In genomic region chr17:81644496-81644895, GRCh38 we compare ENCODE assay signal across 25 cellular contexts. TPM values are rescaled to one million over a fixed set of nuclear protein-coding genes. Genes with fewer than 3 reads are reported as not detected.
DNase-seq lines count a peak whose midpoint lies in the region; ATAC-seq, FAIRE-seq and TF ChIP-seq lines count a peak whose summit lies in the region.
"Had no signal": no experiment of that assay in that cellular context is flagged by ENCODE, and none has a peak within 500 bp of the region (broad histone marks: within the 10 kb centered on the region; RNA-seq: fewer than 3 reads in every experiment).

No MANE protein-coding gene starts in this region.

- H3K27ac ChIP-seq in BLaER1 (peak overlapping the region; percentile 57), HEK293 (ENCODE audit: extremely low read depth, low read depth, low read length) (no peak overlapping the region), HepG2 (ENCODE audit: extremely low read length, insufficient read depth, low read length) (no peak overlapping the region), uterus (no peak overlapping the region)
- H3K27ac ChIP-seq: SJSA1 had no signal

- no peak overlapping the region for H2AFZ ChIP-seq in HepG2 (ENCODE audit: low read length)
- H2AFZ ChIP-seq: GM23338 had no signal

- no peaks in the 10 kb centered on the region for H3K79me2 ChIP-seq in HepG2 (ENCODE audit: insufficient read depth, low read length)

- FAIRE-seq in HepG2 (lab: Jason Lieb, UNC) = no peak
- FAIRE-seq: D721Med, GM18507 had no signal

- no peak overlapping the region for H3K4me3 ChIP-seq in BLaER1
- H3K4me3 ChIP-seq in HEK293 (ENCODE audit: low read depth, low read length) = no peak overlapping the region
- H3K4me3 ChIP-seq in HepG2 (replicated peaks in 1 of 3; ENCODE audit: insufficient read depth in 1 of 3, low read depth in 2 of 3, low read length in 3 of 3) = no peak overlapping the region
- H3K4me3 ChIP-seq in uterus = no peak overlapping the region
- H3K4me3 ChIP-seq: GM23338, SJSA1 had no signal

- intact Hi-C loops in HepG2 (cut with micrococcal nuclease; ENCODE audit: unreplicated experiment) = no loop called here
- intact Hi-C loops in uterus (cut with DNase I; ENCODE audit: low total_unique reads) = no loop called here

- BruUV-seq in HepG2 (replicated peaks; lab: Mats Ljungman, UMichigan) = no TSS peak

- 68% methylated on average over 9 of the region's 15 CpGs for WGBS in HepG2 (ENCODE audit: low lambda C conversion rate)

- H3K4me1 ChIP-seq in BLaER1 (peaks cover 17% of the 10 kb centered on the region), HEK293 (ENCODE audit: control insufficient read depth, insufficient read depth, low read length) (no peaks in the 10 kb centered on the region), HepG2 (ENCODE audit: insufficient read depth, low read length) (no peaks in the 10 kb centered on the region), uterus (no peaks in the 10 kb centered on the region)
- H3K4me1 ChIP-seq: BE2C had no signal

- no peaks in the 10 kb centered on the region for H3K36me3 ChIP-seq in BLaER1
- peaks cover 0 to 6% of the 10 kb centered on the region in 2 experiments; a peak in 1 of 3 replicates for H3K36me3 ChIP-seq in HEK293 (ENCODE audit: control insufficient read depth in 2 of 2, insufficient read depth in 1 of 2, low read length in 2 of 2)
- no peaks in the 10 kb centered on the region for H3K36me3 ChIP-seq in HepG2 (replicated peaks in 1 of 2; ENCODE audit: control insufficient read depth in 1 of 2, insufficient read depth in 2 of 2, low read length in 2 of 2)
- H3K36me3 ChIP-seq in uterus = no peaks in the 10 kb centered on the region
- H3K36me3 ChIP-seq: BE2C, SJSA1 had no signal

- H3K27me3 ChIP-seq in BLaER1 (no peaks in the 10 kb centered on the region), HepG2 (ENCODE audit: control insufficient read depth in 1 of 2, insufficient read depth in 2 of 2, low read length in 2 of 2) (0 out of 5 replicates have a peak, but pooled peaks cover 0 to 13% of the 10 kb centered on the region in 2 experiments), uterus (peaks cover 0 to 10% of the 10 kb centered on the region in 2 donors)

- ATAC-seq in HepG2 = peak; percentile 40
- ATAC-seq in HG02970 (IDR thresholded peaks at IDR 0.05; ENCODE audit: low FRiP score, unreplicated experiment) = no peak
- ATAC-seq: GM23338, HCT116 had no signal

- no peak for DNase-seq in HepG2 (ENCODE audit: low spot score)
- DNase-seq in uterus = no peak
- DNase-seq in NCI-H446 (lab: John Stamatoyannopoulos, UW) = no peak
- DNase-seq: 8988T; ACHN; CD4-positive, CD25-positive, alpha-beta regulatory T cell; KBM-7; NCI-H1105; NCI-H1436 treated with DMSO at 0.1 percent for 48 hours; NCI-H2029; NCI-H526 treated with DMSO at 0.1 percent for 48 hours; Right ventricle myocardium superior; RPMI8226 had no signal

- POLR2A ChIA-PET in HEK293 (lab: Yijun Ruan, JAX) (interaction anchor here (0.5 kb wide), 1 partner anchor 212 kb away, joined by 3 read pairs; no protein-coding TSS in a partner anchor), HepG2 (lab: Yijun Ruan, JAX) (no interaction called here)

- no peak for TF ChIP-seq POLR2A in HepG2 (IDR thresholded peaks at IDR 0.05; ENCODE audit: insufficient read depth in 1 of 2, low read depth in 2 of 2, low read length in 2 of 2)
- TF ChIP-seq POLR2A in uterus (IDR thresholded peaks at IDR 0.05) = no peak

- peak overlapping the region; percentile 75 for H3K4me2 ChIP-seq in BLaER1
- H3K4me2 ChIP-seq in HepG2 (ENCODE audit: low read depth, low read length) = no peak overlapping the region
- H3K4me2 ChIP-seq: GM23338 had no signal

- CTCF ChIA-PET in HEK293 (lab: Yijun Ruan, JAX) (interaction anchor here (0.5 kb wide), 1 partner anchor 19 kb away, joined by 3 read pairs; no protein-coding TSS in a partner anchor), HepG2 (lab: Yijun Ruan, JAX; ENCODE audit: low intra/inter-chr PET ratio, low total read pairs) (no interaction called here)

- TF ChIP-seq CTCF in HEK293 (tag by site-specific recombination; IDR thresholded peaks at IDR 0.05) (no peak), HepG2 (CRISPR knock-in tag; IDR thresholded peaks at IDR 0.05) (no peak), uterus (IDR thresholded peaks at IDR 0.05) (no peak)

- in situ Hi-C loops in HepG2 (cut with HindIII; ENCODE audit: extremely low pct_ligation_motif_present, low pct_unique_long_range_greater_than_20kb) = no loop called here

- H3K9me3 ChIP-seq in BLaER1 (peaks cover 18% of the 10 kb centered on the region), HEK293 (ENCODE audit: control insufficient read depth, insufficient read depth, low read depth, low read length) (no peaks in the 10 kb centered on the region), HepG2 (ENCODE audit: low read length) (peaks cover 6% of the 10 kb centered on the region; the same call in 1 of the 2 replicates), uterus (peaks cover 0 to 8% of the 10 kb centered on the region in 2 donors)
- H3K9me3 ChIP-seq: BE2C had no signal

- H3K9ac ChIP-seq in BLaER1 (peak overlapping the region; percentile 16), HepG2 (ENCODE audit: insufficient read depth, low read depth, low read length) (no peak overlapping the region)

- H4K20me1 ChIP-seq in BLaER1 (no peaks in the 10 kb centered on the region), HepG2 (ENCODE audit: insufficient read depth, low read length) (no peaks in the 10 kb centered on the region)

- TF ChIP-seq RAD21 in HepG2 (CRISPR knock-in tag; IDR thresholded peaks at IDR 0.05) = no peak

- TF ChIP-seq EP300 in HepG2 (IDR thresholded peaks at IDR 0.05; ENCODE audit: low read depth in 2 of 2, low read length in 2 of 2) (no peak), HepG2 (CRISPR knock-in tag; IDR thresholded peaks at IDR 0.05; ENCODE audit: borderline replicate concordance) (no peak)

RNA-seq across cellular contexts. Expression of gene TSPAN10, which starts 7.5 kb away (rescaled TPM):
- total RNA-seq in HepG2 (2016; rRNA removed; fragmentation: Illumina TruSeq; extraction: Trizol) = 0.27 and 0.75 TPM in 2 replicates
- total RNA-seq in HepG2 (2016; cell fraction: cytosol; rRNA removed; fragmentation: Illumina TruSeq; extraction: Trizol; ENCODE audit: low read depth) = not detected in 2 replicates
- 0.22 and 0.71 TPM in 2 replicates for total RNA-seq in HepG2 (2016; cell fraction: insoluble cytoplasmic fraction; rRNA removed; fragmentation: Illumina TruSeq; extraction: Trizol)
- total RNA-seq in HepG2 (2016; cell fraction: membrane; rRNA removed; fragmentation: Illumina TruSeq; extraction: Trizol) = 0.21 and 0.25 TPM in 2 replicates
- 0.53 and 0.78 TPM in 2 replicates for total RNA-seq in HepG2 (2016; cell fraction: nucleus; rRNA removed; fragmentation: Illumina TruSeq; extraction: Trizol)
- polyA plus RNA-seq in HepG2 (2011; rRNA removed) = 0.54 and 0.67 TPM in 2 replicates
- 0.23 and 0.59 TPM in 2 replicates for polyA plus RNA-seq in HepG2 (2011; cell fraction: cytosol; rRNA removed)
- polyA plus RNA-seq in HepG2 (2011; cell fraction: nucleus; rRNA removed) = 1.3 and 1.4 TPM in 2 replicates
- polyA plus RNA-seq in HepG2 (2012) = 0.69 and 0.90 TPM in 2 replicates
- polyA plus RNA-seq in HepG2 (2016; cell fraction: cytosol; fragmentation: Illumina TruSeq; extraction: Trizol; ENCODE audit: low read depth) = 0.12 and 0.31 TPM in 2 replicates
- polyA plus RNA-seq in HepG2 (2016; cell fraction: insoluble cytoplasmic fraction; fragmentation: Illumina TruSeq; extraction: Trizol; ENCODE audit: low read depth) = 0.32 and 0.46 TPM in 2 replicates
- polyA plus RNA-seq in HepG2 (2016; cell fraction: membrane; fragmentation: Illumina TruSeq; extraction: Trizol; ENCODE audit: low read depth) = 0.22 and 0.23 TPM in 2 replicates
- polyA plus RNA-seq in HepG2 (2016; cell fraction: nucleus; fragmentation: Illumina TruSeq; extraction: Trizol; ENCODE audit: insufficient read depth, low read depth) = 0.91 and 1.2 TPM in 2 replicates
- 2.7 and 2.8 TPM in 2 replicates for polyA minus RNA-seq in HepG2 (2011; rRNA and poly(A)+ RNA removed; ENCODE audit: low replicate concordance)
- polyA minus RNA-seq in HepG2 (2011; cell fraction: cytosol; rRNA and poly(A)+ RNA removed) = 0.49 and 0.62 TPM in 2 replicates
- polyA minus RNA-seq in HepG2 (2011; cell fraction: nucleus; rRNA and poly(A)+ RNA removed) = 0.87 and 1.5 TPM in 2 replicates
- total RNA-seq in uterus = 1 to 10 TPM in 1 of 4 donors, under 1 TPM in 1, not detected in 2; 0.21 to 3.0 TPM
- total RNA-seq: CD4-positive, CD25-positive, alpha-beta regulatory T cell had no signal

RNA-seq across cellular contexts. Expression of gene NPLOC4, which starts 7.6 kb away (rescaled TPM):
- total RNA-seq in HepG2 (2016; rRNA removed; fragmentation: Illumina TruSeq; extraction: Trizol) (57.0 and 64.7 TPM in 2 replicates), uterus (10 to 100 TPM; 14.6 to 86.3 (median 30.9) TPM)
- total RNA-seq in HepG2 (2016; cell fraction: cytosol; rRNA removed; fragmentation: Illumina TruSeq; extraction: Trizol; ENCODE audit: low read depth) = 21.7 and 30.6 TPM in 2 replicates
- total RNA-seq in HepG2 (2016; cell fraction: insoluble cytoplasmic fraction; rRNA removed; fragmentation: Illumina TruSeq; extraction: Trizol) = 49.8 and 63.0 TPM in 2 replicates
- 66.9 and 73.6 TPM in 2 replicates for total RNA-seq in HepG2 (2016; cell fraction: membrane; rRNA removed; fragmentation: Illumina TruSeq; extraction: Trizol)
- 43.4 and 46.0 TPM in 2 replicates for total RNA-seq in HepG2 (2016; cell fraction: nucleus; rRNA removed; fragmentation: Illumina TruSeq; extraction: Trizol)
- polyA plus RNA-seq in HepG2 (2011; rRNA removed) = 95.3 and 97.0 TPM in 2 replicates
- 69.9 and 79.4 TPM in 2 replicates for polyA plus RNA-seq in HepG2 (2011; cell fraction: cytosol; rRNA removed)
- 144 and 145 TPM in 2 replicates for polyA plus RNA-seq in HepG2 (2011; cell fraction: nucleus; rRNA removed)
- 35.2 and 49.4 TPM in 2 replicates for polyA plus RNA-seq in HepG2 (2012)
- 14.0 and 18.8 TPM in 2 replicates for polyA plus RNA-seq in HepG2 (2016; cell fraction: cytosol; fragmentation: Illumina TruSeq; extraction: Trizol; ENCODE audit: low read depth)
- polyA plus RNA-seq in HepG2 (2016; cell fraction: insoluble cytoplasmic fraction; fragmentation: Illumina TruSeq; extraction: Trizol; ENCODE audit: low read depth) = 48.3 and 63.0 TPM in 2 replicates
- polyA plus RNA-seq in HepG2 (2016; cell fraction: membrane; fragmentation: Illumina TruSeq; extraction: Trizol; ENCODE audit: low read depth) = 38.6 and 39.0 TPM in 2 replicates
- polyA plus RNA-seq in HepG2 (2016; cell fraction: nucleus; fragmentation: Illumina TruSeq; extraction: Trizol; ENCODE audit: insufficient read depth, low read depth) = 78.2 and 87.8 TPM in 2 replicates
- polyA minus RNA-seq in HepG2 (2011; rRNA and poly(A)+ RNA removed; ENCODE audit: low replicate concordance) = 142 and 211 TPM in 2 replicates
- polyA minus RNA-seq in HepG2 (2011; cell fraction: cytosol; rRNA and poly(A)+ RNA removed) = 69.4 and 73.4 TPM in 2 replicates
- 51.9 and 56.3 TPM in 2 replicates for polyA minus RNA-seq in HepG2 (2011; cell fraction: nucleus; rRNA and poly(A)+ RNA removed)

RNA-seq across cellular contexts. Expression of gene PDE6G, which starts 11.8 kb away (rescaled TPM):
- total RNA-seq in HepG2 (2016; rRNA removed; fragmentation: Illumina TruSeq; extraction: Trizol) (1.0 and 1.4 TPM in 2 replicates), uterus (1 to 10 TPM in 1 of 4 donors, not detected in 3; 2.1 TPM)
- total RNA-seq in HepG2 (2016; cell fraction: cytosol; rRNA removed; fragmentation: Illumina TruSeq; extraction: Trizol; ENCODE audit: low read depth) = 0.44 and 1.4 TPM in 2 replicates
- 0.83 and 1.7 TPM in 2 replicates for total RNA-seq in HepG2 (2016; cell fraction: insoluble cytoplasmic fraction; rRNA removed; fragmentation: Illumina TruSeq; extraction: Trizol)
- total RNA-seq in HepG2 (2016; cell fraction: membrane; rRNA removed; fragmentation: Illumina TruSeq; extraction: Trizol) = 1.2 and 1.4 TPM in 2 replicates
- 1.0 TPM in 1 of 2 replicates, not detected in the other for total RNA-seq in HepG2 (2016; cell fraction: nucleus; rRNA removed; fragmentation: Illumina TruSeq; extraction: Trizol)
- polyA plus RNA-seq in HepG2 (2011; rRNA removed) = 4.9 and 6.7 TPM in 2 replicates
- 4.9 and 5.2 TPM in 2 replicates for polyA plus RNA-seq in HepG2 (2011; cell fraction: cytosol; rRNA removed)
- polyA plus RNA-seq in HepG2 (2011; cell fraction: nucleus; rRNA removed) = 1.3 and 2.0 TPM in 2 replicates
- polyA plus RNA-seq in HepG2 (2012) = 1.8 and 3.1 TPM in 2 replicates
- polyA plus RNA-seq in HepG2 (2016; cell fraction: cytosol; fragmentation: Illumina TruSeq; extraction: Trizol; ENCODE audit: low read depth) = 1.1 and 1.3 TPM in 2 replicates
- 1.9 and 2.0 TPM in 2 replicates for polyA plus RNA-seq in HepG2 (2016; cell fraction: insoluble cytoplasmic fraction; fragmentation: Illumina TruSeq; extraction: Trizol; ENCODE audit: low read depth)
- polyA plus RNA-seq in HepG2 (2016; cell fraction: membrane; fragmentation: Illumina TruSeq; extraction: Trizol; ENCODE audit: low read depth) = 1.1 TPM in 2 replicates
- polyA plus RNA-seq in HepG2 (2016; cell fraction: nucleus; fragmentation: Illumina TruSeq; extraction: Trizol; ENCODE audit: insufficient read depth, low read depth) = 0.57 and 1.6 TPM in 2 replicates
- 0.56 and 4.7 TPM in 2 replicates for polyA minus RNA-seq in HepG2 (2011; rRNA and poly(A)+ RNA removed; ENCODE audit: low replicate concordance)
- 0.79 TPM in 1 of 2 replicates, not detected in the other for polyA minus RNA-seq in HepG2 (2011; cell fraction: cytosol; rRNA and poly(A)+ RNA removed)
- 0.26 TPM in 1 of 2 replicates, not detected in the other for polyA minus RNA-seq in HepG2 (2011; cell fraction: nucleus; rRNA and poly(A)+ RNA removed)
- total RNA-seq: LHCN-M2, MCF 10A, NCI-H460, Right ventricle myocardium superior, SJSA1 had no signal

RNA-seq across cellular contexts. Expression of gene OXLD1, which starts 21.9 kb away (rescaled TPM):
- total RNA-seq in HepG2 (2016; rRNA removed; fragmentation: Illumina TruSeq; extraction: Trizol) (34.9 and 37.5 TPM in 2 replicates), uterus (10 to 100 TPM in 3 of 4 donors, 1 to 10 TPM in 1; 3.2 to 56.1 (median 20.3) TPM)
- total RNA-seq in HepG2 (2016; cell fraction: cytosol; rRNA removed; fragmentation: Illumina TruSeq; extraction: Trizol; ENCODE audit: low read depth) = 18.3 and 27.5 TPM in 2 replicates
- total RNA-seq in HepG2 (2016; cell fraction: insoluble cytoplasmic fraction; rRNA removed; fragmentation: Illumina TruSeq; extraction: Trizol) = 34.8 and 36.8 TPM in 2 replicates
- total RNA-seq in HepG2 (2016; cell fraction: membrane; rRNA removed; fragmentation: Illumina TruSeq; extraction: Trizol) = 37.8 and 42.1 TPM in 2 replicates
- total RNA-seq in HepG2 (2016; cell fraction: nucleus; rRNA removed; fragmentation: Illumina TruSeq; extraction: Trizol) = 25.0 and 26.4 TPM in 2 replicates
- polyA plus RNA-seq in HepG2 (2011; rRNA removed) = 27.1 and 40.3 TPM in 2 replicates
- 26.2 and 44.6 TPM in 2 replicates for polyA plus RNA-seq in HepG2 (2011; cell fraction: cytosol; rRNA removed)
- 114 and 127 TPM in 2 replicates for polyA plus RNA-seq in HepG2 (2011; cell fraction: nucleus; rRNA removed)
- 19.0 and 25.6 TPM in 2 replicates for polyA plus RNA-seq in HepG2 (2012)
- polyA plus RNA-seq in HepG2 (2016; cell fraction: cytosol; fragmentation: Illumina TruSeq; extraction: Trizol; ENCODE audit: low read depth) = 14.5 and 20.0 TPM in 2 replicates
- polyA plus RNA-seq in HepG2 (2016; cell fraction: insoluble cytoplasmic fraction; fragmentation: Illumina TruSeq; extraction: Trizol; ENCODE audit: low read depth) = 24.5 and 26.4 TPM in 2 replicates
- 21.9 and 27.2 TPM in 2 replicates for polyA plus RNA-seq in HepG2 (2016; cell fraction: membrane; fragmentation: Illumina TruSeq; extraction: Trizol; ENCODE audit: low read depth)
- 40.3 and 44.2 TPM in 2 replicates for polyA plus RNA-seq in HepG2 (2016; cell fraction: nucleus; fragmentation: Illumina TruSeq; extraction: Trizol; ENCODE audit: insufficient read depth, low read depth)
- polyA minus RNA-seq in HepG2 (2011; rRNA and poly(A)+ RNA removed; ENCODE audit: low replicate concordance) = 10.9 and 18.2 TPM in 2 replicates
- polyA minus RNA-seq in HepG2 (2011; cell fraction: cytosol; rRNA and poly(A)+ RNA removed) = 5.9 and 9.5 TPM in 2 replicates
- polyA minus RNA-seq in HepG2 (2011; cell fraction: nucleus; rRNA and poly(A)+ RNA removed) = 11.2 and 15.5 TPM in 2 replicates

RNA-seq across cellular contexts. Expression of gene CCDC137, which starts 22.0 kb away (rescaled TPM):
- total RNA-seq in HepG2 (2016; rRNA removed; fragmentation: Illumina TruSeq; extraction: Trizol) (34.4 and 39.1 TPM in 2 replicates), uterus (10 to 100 TPM in 1 of 4 donors, 1 to 10 TPM in 2, under 1 TPM in 1; 0.77 to 12.3 (median 3.9) TPM)
- 10.7 and 10.8 TPM in 2 replicates for total RNA-seq in HepG2 (2016; cell fraction: cytosol; rRNA removed; fragmentation: Illumina TruSeq; extraction: Trizol; ENCODE audit: low read depth)
- 31.3 and 40.3 TPM in 2 replicates for total RNA-seq in HepG2 (2016; cell fraction: insoluble cytoplasmic fraction; rRNA removed; fragmentation: Illumina TruSeq; extraction: Trizol)
- total RNA-seq in HepG2 (2016; cell fraction: membrane; rRNA removed; fragmentation: Illumina TruSeq; extraction: Trizol) = 16.9 and 19.0 TPM in 2 replicates
- total RNA-seq in HepG2 (2016; cell fraction: nucleus; rRNA removed; fragmentation: Illumina TruSeq; extraction: Trizol) = 20.9 and 21.8 TPM in 2 replicates
- 14.6 and 14.7 TPM in 2 replicates for polyA plus RNA-seq in HepG2 (2011; rRNA removed)
- 10.9 and 12.3 TPM in 2 replicates for polyA plus RNA-seq in HepG2 (2011; cell fraction: cytosol; rRNA removed)
- polyA plus RNA-seq in HepG2 (2011; cell fraction: nucleus; rRNA removed) = 18.8 and 20.1 TPM in 2 replicates
- 15.7 and 20.6 TPM in 2 replicates for polyA plus RNA-seq in HepG2 (2012)
- polyA plus RNA-seq in HepG2 (2016; cell fraction: cytosol; fragmentation: Illumina TruSeq; extraction: Trizol; ENCODE audit: low read depth) = 6.0 and 6.1 TPM in 2 replicates
- polyA plus RNA-seq in HepG2 (2016; cell fraction: insoluble cytoplasmic fraction; fragmentation: Illumina TruSeq; extraction: Trizol; ENCODE audit: low read depth) = 43.6 and 43.8 TPM in 2 replicates
- 11.4 and 11.7 TPM in 2 replicates for polyA plus RNA-seq in HepG2 (2016; cell fraction: membrane; fragmentation: Illumina TruSeq; extraction: Trizol; ENCODE audit: low read depth)
- 75.0 and 87.7 TPM in 2 replicates for polyA plus RNA-seq in HepG2 (2016; cell fraction: nucleus; fragmentation: Illumina TruSeq; extraction: Trizol; ENCODE audit: insufficient read depth, low read depth)
- 4.1 and 5.1 TPM in 2 replicates for polyA minus RNA-seq in HepG2 (2011; rRNA and poly(A)+ RNA removed; ENCODE audit: low replicate concordance)
- polyA minus RNA-seq in HepG2 (2011; cell fraction: cytosol; rRNA and poly(A)+ RNA removed) = 5.1 and 5.5 TPM in 2 replicates
- polyA minus RNA-seq in HepG2 (2011; cell fraction: nucleus; rRNA and poly(A)+ RNA removed) = 7.0 and 8.8 TPM in 2 replicates
